9 cellular contexts compared by ENCODE assay signal in genomic region chr7:130649004-130649790, GRCh38. TPM values are rescaled to one million over a fixed set of nuclear protein-coding genes. Genes with fewer than 3 reads are reported as not detected.
DNase-seq lines count a peak whose midpoint lies in the region; ATAC-seq and TF ChIP-seq lines count a peak whose summit lies in the region.
"Had no signal": no experiment of that assay in that cellular context is flagged by ENCODE, and none has a peak within 500 bp of the region (broad histone marks: within the 10 kb centered on the region; RNA-seq: fewer than 3 reads in every experiment).

No MANE protein-coding gene starts in this region.

- in situ Hi-C loops in GM13976 (cut with MboI; ENCODE audit: low sequenced_read_pairs, unreplicated experiment), result no loop called here

- 95 to 99% (median 96%) methylated on average over 4 of the region's 4 CpGs for WGBS in heart left ventricle, 4 donors

- H3K4me3 ChIP-seq in heart left ventricle, result no peak overlapping the region
- H3K4me3 ChIP-seq: gastrocnemius medialis had no signal

- no peak for TF ChIP-seq POLR2A in heart left ventricle (IDR thresholded peaks at IDR 0.05)

- peak; percentile 62 for DNase-seq in GM13976 (ENCODE audit: low spot score)
- DNase-seq in kidney glomerular epithelial cell (lab: John Stamatoyannopoulos, UW), result peak; percentile 46
- DNase-seq in heart left ventricle, result no peak
- no peak for DNase-seq in NCI-H1417 (lab: John Stamatoyannopoulos, UW)
- DNase-seq: gastrocnemius medialis, right cardiac atrium had no signal

- H3K4me1 ChIP-seq in heart left ventricle, result no peaks in the 10 kb centered on the region
- H3K4me1 ChIP-seq: gastrocnemius medialis had no signal

- H3K36me3 ChIP-seq in heart left ventricle, result peaks cover 0 to 33% (median 7%) of the 10 kb centered on the region in 9 donors

- H3K27ac ChIP-seq in heart left ventricle, result no peak overlapping the region
- H3K27ac ChIP-seq: gastrocnemius medialis had no signal

- ATAC-seq in GM21737 (IDR thresholded peaks at IDR 0.05; ENCODE audit: unreplicated experiment), result peak; percentile 70
- ATAC-seq in SK-N-SH treated with all-trans-retinoic acid at 6 μM for 48 hours, result peak; percentile 76
- no peak for ATAC-seq in heart left ventricle
- no peak for ATAC-seq in HG03139 (IDR thresholded peaks at IDR 0.05; ENCODE audit: unreplicated experiment)
- ATAC-seq: gastrocnemius medialis, right cardiac atrium had no signal

- H3K9me3 ChIP-seq in heart left ventricle, result peaks cover 0 to 3% (median 0%) of the 10 kb centered on the region in 12 donors
- H3K9me3 ChIP-seq: gastrocnemius medialis had no signal

- intact Hi-C loops in heart left ventricle (cut with DNase I), result no loop called here

- no peaks in the 10 kb centered on the region for H3K27me3 ChIP-seq in heart left ventricle
- H3K27me3 ChIP-seq: gastrocnemius medialis had no signal

- TF ChIP-seq CTCF in GM13976 (IDR thresholded peaks at IDR 0.05; ENCODE audit: borderline replicate concordance, control extremely low read depth, extremely low read depth, insufficient read depth, missing control alignments) (no peak), heart left ventricle (IDR thresholded peaks at IDR 0.05) (no peak)

TF ChIP-seq in SK-N-SH treated with all-trans-retinoic acid at 6 μM for 48 hours, 23 proteins besides CTCF, POLR2A, EP300 and RAD21:
- TF ChIP-seq RARB (CRISPR knock-in tag; IDR thresholded peaks at IDR 0.05) (no peak), TSHZ2 (CRISPR knock-in tag; IDR thresholded peaks at IDR 0.05) (no peak), PATZ1 (CRISPR knock-in tag; IDR thresholded peaks at IDR 0.05; ENCODE audit: borderline replicate concordance) (no peak), BACH2 (CRISPR knock-in tag; IDR thresholded peaks at IDR 0.05; ENCODE audit: borderline replicate concordance) (no peak)

RNA-seq across cellular contexts. Expression of gene COPG2, which starts 19.4 kb away (rescaled TPM):
- 10 to 100 TPM; 14.6 to 26.9 (median 19.5) TPM for total RNA-seq in heart left ventricle
- polyA plus RNA-seq in heart left ventricle, result 10 to 100 TPM in 1 of 2 donors, 1 to 10 TPM in 1; 6.9 to 16.3 TPM

RNA-seq across cellular contexts. Expression of gene TSGA13, which starts 37.1 kb away (rescaled TPM):
- total RNA-seq in heart left ventricle, result not detected
- not detected for polyA plus RNA-seq in heart left ventricle
- total RNA-seq: gastrocnemius medialis, right cardiac atrium had no signal
- polyA plus RNA-seq: right cardiac atrium had no signal

Comparison
In these comparisons a context has a peak if more than half of its experiments do, and no peak if none do; other contexts are left out.
1. DNase-seq: peak in GM13976 (single experiment) and kidney glomerular epithelial cell (single experiment); none in heart left ventricle (0 of 5) and NCI-H1417 (0 of 3).
2. ATAC-seq: peak in GM21737 (single experiment) and SK-N-SH treated with all-trans-retinoic acid at 6 μM for 48 hours (single experiment); none in heart left ventricle (0 of 4) and HG03139 (single experiment).